Comparison of ENCODE assay signal across 8 cellular contexts in genomic region chr15:80404057-80404718, GRCh38. TPM values are rescaled to one million over a fixed set of nuclear protein-coding genes. Genes with fewer than 3 reads are reported as not detected.
DNase-seq lines count a peak whose midpoint lies in the region; FAIRE-seq and TF ChIP-seq lines count a peak whose summit lies in the region.

TSS of gene ARNT2 (plus strand) at chr15:80404382. CDS start at chr15:80404516, 134 bp downstream.

- BruUV-seq in MCF 10A (replicated peaks; lab: Mats Ljungman, UMichigan): no TSS peak

- no peaks in the 10 kb centered on the region for H3K4me1 Mint-ChIP-seq in MCF 10A (ENCODE audit: insufficient read depth, unreplicated experiment)

- FAIRE-seq in kidney (lab: Jason Lieb, UNC) (no peak), RCC 7860 (lab: Jason Lieb, UNC) (no peak)

- CTCF ChIA-PET in MCF 10A (lab: Yijun Ruan, JAX): no interaction called here

- no peaks in the 10 kb centered on the region for H3K36me3 Mint-ChIP-seq in MCF 10A (ENCODE audit: insufficient read depth, unreplicated experiment)

- H3K27me3 Mint-ChIP-seq in MCF 10A (ENCODE audit: insufficient read depth, unreplicated experiment): peaks cover 82% of the 10 kb centered on the region

- H3K27me3 ChIP-seq in stomach smooth muscle (ENCODE audit: control insufficient read depth in 1 of 2, insufficient read depth in 2 of 2, low read length in 2 of 2): peaks cover 0 to 2% of the 10 kb centered on the region in 2 donors
- H3K27me3 ChIP-seq in effector memory CD4-positive, alpha-beta T cell (replicated peaks; ENCODE audit: control insufficient read depth, insufficient read depth, low read length, poor library complexity, severe bottlenecking): peaks cover 8% of the 10 kb centered on the region

- peak within 1 kb of the TSS; percentile 37 to 68 for H3K9ac ChIP-seq in kidney (ENCODE audit: low read length in 2 of 2)
- H3K9ac ChIP-seq in stomach smooth muscle (ENCODE audit: low read length in 2 of 2): peak within 1 kb of the TSS; percentile 44 to 68

- H3K4me3 Mint-ChIP-seq in MCF 10A (ENCODE audit: unreplicated experiment): peak within 1 kb of the TSS; percentile 41

- H3K27ac ChIP-seq in kidney (ENCODE audit: low read depth in 2 of 2, low read length in 2 of 2): peak within 1 kb of the TSS; percentile 63 to 90
- H3K27ac ChIP-seq in stomach smooth muscle (ENCODE audit: low read length): no peak within 1 kb of the TSS
- H3K27ac ChIP-seq in effector memory CD4-positive, alpha-beta T cell (ENCODE audit: insufficient read depth, low read length, poor library complexity, severe bottlenecking): no peak within 1 kb of the TSS

- H3K4me1 ChIP-seq in kidney (ENCODE audit: control insufficient read depth in 1 of 2, insufficient read depth in 1 of 2, low read depth in 1 of 2, low read length in 2 of 2): peaks cover 8 to 18% of the 10 kb centered on the region in 2 donors
- H3K4me1 ChIP-seq in stomach smooth muscle (ENCODE audit: control insufficient read depth, insufficient read depth, low read length): peaks cover 13% of the 10 kb centered on the region
- H3K4me1 ChIP-seq in effector memory CD4-positive, alpha-beta T cell (ENCODE audit: control insufficient read depth, insufficient read depth, low read length, poor library complexity, severe bottlenecking): no peaks in the 10 kb centered on the region

- TF ChIP-seq CTCF in LNCaP clone FGC (IDR thresholded peaks at IDR 0.05; ENCODE audit: control insufficient read depth, extremely low read depth, insufficient read depth): no peak
- no peak for TF ChIP-seq CTCF in MCF 10A (IDR thresholded peaks at IDR 0.05; ENCODE audit: unreplicated experiment)
- TF ChIP-seq CTCF in kidney (IDR thresholded peaks at IDR 0.05; ENCODE audit: borderline replicate concordance, extremely low read depth, insufficient read depth): no peak

- no peaks in the 10 kb centered on the region for H3K9me3 Mint-ChIP-seq in MCF 10A (ENCODE audit: unreplicated experiment)

- H3K36me3 ChIP-seq in kidney (ENCODE audit: control insufficient read depth in 1 of 2, insufficient read depth in 2 of 2, low read length in 2 of 2): no peaks in the 10 kb centered on the region
- H3K36me3 ChIP-seq in stomach smooth muscle (ENCODE audit: control insufficient read depth in 2 of 2, insufficient read depth in 2 of 2, low read length in 2 of 2): no peaks in the 10 kb centered on the region
- H3K36me3 ChIP-seq in effector memory CD4-positive, alpha-beta T cell (ENCODE audit: control insufficient read depth, insufficient read depth, low read length): no peaks in the 10 kb centered on the region

- DNase-seq in COR-L47 (lab: John Stamatoyannopoulos, UW) (peak; percentile 57), LNCaP clone FGC (ENCODE audit: low read depth) (no peak), MCF 10A (ENCODE audit: unreplicated experiment) (no peak), kidney (peak; percentile 78), RCC 7860 (ENCODE audit: low spot score) (no peak)
- DNase-seq in effector memory CD4-positive, alpha-beta T cell: no peak
- DNase-seq in activated effector memory CD4-positive, alpha-beta T cell treated with anti-CD3 and anti-CD28 coated beads, Interleukin-2, amount 50 U/mL, for 16 hours: no peak

- H3K4me3 ChIP-seq in LNCaP clone FGC (ENCODE audit: low read depth, low read length) (peak within 1 kb of the TSS; percentile 52), kidney (ENCODE audit: low read length in 2 of 2) (peak within 1 kb of the TSS; percentile 52 to 66), stomach smooth muscle (ENCODE audit: low read length in 2 of 2) (peak within 1 kb of the TSS; percentile 43 to 74)
- H3K4me3 ChIP-seq in effector memory CD4-positive, alpha-beta T cell (ENCODE audit: insufficient read depth, low read depth, low read length, poor library complexity, severe bottlenecking): no peak within 1 kb of the TSS

- intact Hi-C loops in MCF 10A (cut with micrococcal nuclease): no loop called here
- intact Hi-C loops in kidney (cut with DNase I): no loop called here

- POLR2A ChIA-PET in MCF 10A (lab: Yijun Ruan, JAX): interaction anchor here (1.2 kb wide), 1 partner anchor 16 kb away, joined by 3 read pairs; no protein-coding TSS in a partner anchor

- H3K9me3 ChIP-seq in kidney (ENCODE audit: control insufficient read depth in 1 of 2, low read length in 2 of 2): no peaks in the 10 kb centered on the region
- no peaks in the 10 kb centered on the region for H3K9me3 ChIP-seq in stomach smooth muscle (ENCODE audit: control insufficient read depth in 2 of 2, low read length in 2 of 2)
- no peaks in the 10 kb centered on the region for H3K9me3 ChIP-seq in effector memory CD4-positive, alpha-beta T cell (ENCODE audit: control insufficient read depth, low read length)

- H3K27ac Mint-ChIP-seq in MCF 10A (ENCODE audit: low read depth, unreplicated experiment): no peak within 1 kb of the TSS

RNA-seq across cellular contexts. Expression of gene ARNT2, which starts in this region (rescaled TPM):
- total RNA-seq in MCF 10A (2022) (1.6 and 2.6 TPM in 2 replicates), kidney (38.2 TPM)
- polyA plus RNA-seq in kidney (ENCODE audit: insufficient read depth, low read depth, low replicate concordance): 12.2 TPM

Comparison
In these comparisons a context has a peak if more than half of its experiments do, and no peak if none do; other contexts are left out.
1. RNA of gene ARNT2 (total RNA-seq): 38.2 TPM in kidney (single experiment); 1.6 to 2.6 TPM in MCF 10A; every median in the first group is over 10 times any median in the second.
2. DNase-seq: peak in COR-L47 (single experiment) and kidney (single experiment); none in LNCaP clone FGC (single experiment), MCF 10A (single experiment), effector memory CD4-positive, alpha-beta T cell (0 of 3), RCC 7860 (single experiment) and activated effector memory CD4-positive, alpha-beta T cell treated with anti-CD3 and anti-CD28 coated beads, Interleukin-2, amount 50 U/mL, for 16 hours (single experiment).
3. H3K27ac ChIP-seq: peak in kidney (2 of 2); none in stomach smooth muscle (single experiment) and effector memory CD4-positive, alpha-beta T cell (single experiment).